In the genomic region with DNA sequence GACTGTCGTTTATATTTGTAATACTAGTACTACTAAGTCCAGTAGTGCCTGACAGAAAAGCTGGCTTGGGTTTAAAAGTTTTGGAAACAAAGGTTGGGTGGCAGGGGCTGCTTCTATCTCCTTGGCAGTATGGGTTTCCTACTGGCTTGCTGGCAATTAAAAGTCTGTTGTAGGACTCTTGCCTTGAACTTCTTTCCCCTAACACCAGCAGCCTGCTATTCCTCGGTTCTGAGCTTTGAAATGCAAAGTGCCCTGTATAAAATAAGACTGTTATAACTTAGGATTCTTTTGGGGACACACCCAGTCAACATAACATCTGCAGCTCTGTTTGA, we compare ENCODE assay signal across 8 cellular contexts. TPM values are rescaled to one million over a fixed set of nuclear protein-coding genes. Genes with fewer than 3 reads are reported as not detected.
A peak's percentile ranks its signal among the peaks of the same experiment; 100 is the strongest.
DNase-seq lines count a peak whose midpoint lies in the region; ATAC-seq and TF ChIP-seq lines count a peak whose summit lies in the region.

No MANE protein-coding gene starts in this region.

- POLR2A ChIA-PET in HCT116 (lab: Charles Lee) = no interaction called here

- peaks cover 9% of the 10 kb centered on the region for H3K4me1 Mint-ChIP-seq in glutamatergic neuron (ENCODE audit: low read depth, unreplicated experiment)

- peaks cover 4% of the 10 kb centered on the region; the same call in 1 of the 2 replicates for H4K20me1 ChIP-seq in HCT116 (ENCODE audit: insufficient read depth)

- no peaks in the 10 kb centered on the region for H3K9me3 ChIP-seq in HCT116 (ENCODE audit: control insufficient read depth in 1 of 2, insufficient read depth in 1 of 2, low read depth in 1 of 2, low read length in 2 of 2)

- H2AFZ ChIP-seq in HCT116 (ENCODE audit: low read depth, low read length, poor library complexity, severe bottlenecking) = no peak overlapping the region

- DNase-seq in HCT116 (ENCODE audit: low read depth, low spot score) = no peak
- no peak for DNase-seq in glutamatergic neuron
- DNase-seq in AML-193 (lab: John Stamatoyannopoulos, UW) = no peak
- DNase-seq in 8988T = no peak
- DNase-seq in NCI-H774 (lab: John Stamatoyannopoulos, UW) = no peak
- no peak for DNase-seq in stimulated activated naive CD4-positive, alpha-beta T cell (lab: John Stamatoyannopoulos, UW)

- H3K4me1 ChIP-seq in HCT116 (ENCODE audit: control insufficient read depth in 1 of 2, insufficient read depth in 2 of 2, low read length in 2 of 2) = peaks cover 11 to 36% of the 10 kb centered on the region in 2 experiments

- H3K79me2 ChIP-seq in HCT116 (ENCODE audit: insufficient read depth, low read length) = peaks cover 57% of the 10 kb centered on the region

- H3K27ac ChIP-seq in HCT116 (ENCODE audit: low read depth, low read length) (peak overlapping the region; percentile 95), VCaP (peak overlapping the region; percentile 93), skin epidermis (peak overlapping the region in 14 of 21 experiments; percentile 3 to 99 (median 96))

- peak overlapping the region; percentile 87 for H3K9ac ChIP-seq in HCT116 (ENCODE audit: low read length)

- peak overlapping the region; percentile 64 to 93 for H3K4me3 ChIP-seq in HCT116 (replicated peaks in 1 of 2; ENCODE audit: low read depth in 1 of 2, low read length in 2 of 2)
- H3K4me3 ChIP-seq in skin epidermis = peak overlapping the region; percentile 50 to 84 (median 72)

- CTCF ChIA-PET in HCT116 (lab: Charles Lee) = interaction anchor here (1.5 kb wide), 1 partner anchor 10 kb away, joined by 4 read pairs; no protein-coding TSS in a partner anchor

- no peaks in the 10 kb centered on the region for H3K9me2 ChIP-seq in HCT116 (ENCODE audit: insufficient read depth)

- intact Hi-C loops in HCT116 (cut with micrococcal nuclease) = no loop called here

- peak overlapping the region; percentile 92 for H3K4me3 Mint-ChIP-seq in glutamatergic neuron (ENCODE audit: unreplicated experiment)

- no peak for TF ChIP-seq CTCF in HCT116 (IDR thresholded peaks at IDR 0.05 in 2 of 3, conservative IDR thresholded peaks at IDR 0.05 in 1 of 3; ENCODE audit: borderline replicate concordance in 1 of 3, insufficient read depth in 1 of 3, low read depth in 2 of 3, low read length in 2 of 3)
- no peak for TF ChIP-seq CTCF in VCaP (conservative IDR thresholded peaks at IDR 0.05)
- no peak for TF ChIP-seq CTCF in glutamatergic neuron (IDR thresholded peaks at IDR 0.05; ENCODE audit: partially characterized antibody, unreplicated experiment)

- peaks cover 6% of the 10 kb centered on the region for H3K27me3 Mint-ChIP-seq in glutamatergic neuron (ENCODE audit: unreplicated experiment)

- H3K9me3 Mint-ChIP-seq in glutamatergic neuron (ENCODE audit: unreplicated experiment) = peaks cover 2% of the 10 kb centered on the region

- peak overlapping the region; percentile 99 for H3K4me2 ChIP-seq in HCT116 (ENCODE audit: low read length)

- no peaks in the 10 kb centered on the region for H3K36me3 ChIP-seq in HCT116 (ENCODE audit: control insufficient read depth in 1 of 2, insufficient read depth in 2 of 2, low read length in 2 of 2)

- no peaks in the 10 kb centered on the region for H3K36me3 Mint-ChIP-seq in glutamatergic neuron (ENCODE audit: unreplicated experiment)

- no peak for TF ChIP-seq RAD21 in HCT116 (IDR thresholded peaks at IDR 0.05; ENCODE audit: low read depth)

- RAD21 ChIA-PET in HCT116 (lab: Charles Lee; ENCODE audit: low non-redundant PET in 1 of 2, low total read pairs in 2 of 2, uncharacterized antibody in 2 of 2, unreplicated experiment in 2 of 2) = no interaction called here

- no peak for TF ChIP-seq POLR2A in HCT116 (IDR thresholded peaks at IDR 0.05; ENCODE audit: borderline replicate concordance, extremely low read depth, insufficient read depth, insufficient read length)

- ATAC-seq in HCT116 = no peak

- H3K27ac Mint-ChIP-seq in glutamatergic neuron (ENCODE audit: unreplicated experiment) = no peak overlapping the region

- BruUV-seq in HCT116 (replicated peaks; lab: Mats Ljungman, UMichigan) = TSS peak; percentile 83

- no peaks in the 10 kb centered on the region for H3K27me3 ChIP-seq in HCT116 (ENCODE audit: insufficient read depth, low read length)

TF ChIP-seq in HCT116, 20 proteins besides CTCF, POLR2A, EP300 and RAD21:
- TF ChIP-seq YY1 (IDR thresholded peaks at IDR 0.05; ENCODE audit: extremely low read depth, insufficient replicate concordance, low read depth, low read length) (no peak), CBX3 (IDR thresholded peaks at IDR 0.05; ENCODE audit: low read depth) (no peak), POLR2AphosphoS5 (IDR thresholded peaks at IDR 0.05; ENCODE audit: low read depth, low read length) (no peak), SP1 (IDR thresholded peaks at IDR 0.05; ENCODE audit: low read depth) (no peak), ELF1 (IDR thresholded peaks at IDR 0.05; ENCODE audit: borderline replicate concordance, low read depth) (no peak), CEBPB (IDR thresholded peaks at IDR 0.05; ENCODE audit: low read depth) (no peak), EGR1 (IDR thresholded peaks at IDR 0.05; ENCODE audit: low read depth) (no peak)

RNA-seq across cellular contexts. Expression of gene RNF169, which starts 1.3 kb away (rescaled TPM):
- 22.5 TPM for total RNA-seq in HCT116 (2021; ENCODE audit: unreplicated experiment)
- 6.7 and 8.4 TPM in 2 replicates for polyA plus RNA-seq in HCT116 (2012)
- 7.1 TPM for total RNA-seq in glutamatergic neuron (ENCODE audit: unreplicated experiment)

RNA-seq across cellular contexts. Expression of gene CHRDL2, which starts 18.7 kb away (rescaled TPM):
- total RNA-seq in HCT116 (2021; ENCODE audit: unreplicated experiment) = not detected
- polyA plus RNA-seq in HCT116 (2012) = 0.25 TPM in 1 of 2 replicates, not detected in the other
- total RNA-seq in glutamatergic neuron (ENCODE audit: unreplicated experiment) = not detected
